ENCODE assay signal across 30 cellular contexts in genomic region chrY:9265551-9265950, GRCh38.
"Had no signal": no experiment of that assay in that cellular context is flagged by ENCODE, and none has a peak within 500 bp of the region (broad histone marks: within the 10 kb centered on the region; RNA-seq: fewer than 3 reads in every experiment).

No MANE protein-coding gene starts in this region.

- H3K4me1 ChIP-seq: adrenal gland, body of pancreas, esophagus muscularis mucosa, gastroesophageal sphincter, heart right ventricle had no signal

- DNase-seq: activated B cell treated with CpG ODN at 0.5 μM for 24 hours; activated CD4-positive, alpha-beta memory T cell treated with anti-CD3 and anti-CD28 coated beads for 36 hours; activated CD4-positive, alpha-beta T cell treated with anti-CD3 and anti-CD28 coated beads, Interleukin-2, amount 10 ng/mL, durations not matched to agents 24 days and 14 days; activated CD8-positive, alpha-beta memory T cell treated with anti-CD3 and anti-CD28 coated beads, Interleukin-2, amount 10 ng/mL, durations not matched to agents 7 days and 5 days; activated CD8-positive, alpha-beta memory T cell treated with anti-CD3 and anti-CD28 coated beads, Interleukin-2, amount 50 U/mL, for 4 hours; activated CD8-positive, alpha-beta T cell treated with anti-CD3 and anti-CD28 coated beads, Interleukin-2, amount 10 ng/mL, durations not matched to agents 7 days and 5 days; activated effector memory CD4-positive, alpha-beta T cell treated with anti-CD3 and anti-CD28 coated beads, Interleukin-2, amount 50 U/mL, for 16 hours; activated naive CD4-positive, alpha-beta T cell treated with anti-CD3 and anti-CD28 coated beads for 36 hours; activated naive CD8-positive, alpha-beta T cell treated with anti-CD3 and anti-CD28 coated beads for 36 hours; activated naive CD8-positive, alpha-beta T cell treated with anti-CD3 and anti-CD28 coated beads, Interleukin-2, amount 50 U/mL, for 24 hours; activated T-cell treated with anti-CD3 and anti-CD28 coated beads, Interleukin-2, amount 50 U/mL, for 1 hour; activated T-cell treated with anti-CD3 and anti-CD28 coated beads, Interleukin-2, amount 50 U/mL, for 48 hours; adrenal gland; amygdala; aorta; body of pancreas; caudate nucleus; cortex of kidney; dermis blood vessel endothelial cell; effector CD4-positive, alpha-beta T cell; effector memory CD8-positive, alpha-beta T cell; erythroblast; foreskin melanocyte; heart right ventricle; T1000; WERI-Rb-1 had no signal

- H3K4me3 ChIP-seq: adrenal gland, body of pancreas, esophagus muscularis mucosa, gastroesophageal sphincter, heart right ventricle, hepatocyte had no signal

- H3K9me3 ChIP-seq: adrenal gland, body of pancreas, esophagus muscularis mucosa, gastroesophageal sphincter, heart right ventricle had no signal

- H3K4me2 ChIP-seq: hepatocyte had no signal

- ATAC-seq: activated CD4-positive, CD25-positive, alpha-beta regulatory T cell treated with anti-CD3 and anti-CD28 coated beads, Interleukin-2, amount 50 U/mL, for 24 hours; activated CD8-positive, alpha-beta memory T cell treated with anti-CD3 and anti-CD28 coated beads, Interleukin-2, amount 10 ng/mL, durations not matched to agents 7 days and 5 days; activated CD8-positive, alpha-beta T cell treated with anti-CD3 and anti-CD28 coated beads, Interleukin-2, amount 10 ng/mL, durations not matched to agents 7 days and 5 days; activated naive CD8-positive, alpha-beta T cell treated with anti-CD3 and anti-CD28 coated beads, Interleukin-2, amount 50 U/mL, for 24 hours; body of pancreas; effector memory CD8-positive, alpha-beta T cell; gastroesophageal sphincter; heart right ventricle had no signal

- H3K27ac ChIP-seq: adrenal gland, body of pancreas, esophagus muscularis mucosa, gastroesophageal sphincter, heart right ventricle, hepatocyte, WERI-Rb-1 had no signal

- H2AFZ ChIP-seq: hepatocyte had no signal

- H3K36me3 ChIP-seq: adrenal gland, esophagus muscularis mucosa, gastroesophageal sphincter, heart right ventricle, WERI-Rb-1 had no signal

- H3K27me3 ChIP-seq: adrenal gland, body of pancreas, esophagus muscularis mucosa, gastroesophageal sphincter, heart right ventricle, hepatocyte had no signal

- H3K79me2 ChIP-seq: hepatocyte had no signal
